Comparison of ENCODE assay signal across 8 cellular contexts in the genomic region with DNA sequence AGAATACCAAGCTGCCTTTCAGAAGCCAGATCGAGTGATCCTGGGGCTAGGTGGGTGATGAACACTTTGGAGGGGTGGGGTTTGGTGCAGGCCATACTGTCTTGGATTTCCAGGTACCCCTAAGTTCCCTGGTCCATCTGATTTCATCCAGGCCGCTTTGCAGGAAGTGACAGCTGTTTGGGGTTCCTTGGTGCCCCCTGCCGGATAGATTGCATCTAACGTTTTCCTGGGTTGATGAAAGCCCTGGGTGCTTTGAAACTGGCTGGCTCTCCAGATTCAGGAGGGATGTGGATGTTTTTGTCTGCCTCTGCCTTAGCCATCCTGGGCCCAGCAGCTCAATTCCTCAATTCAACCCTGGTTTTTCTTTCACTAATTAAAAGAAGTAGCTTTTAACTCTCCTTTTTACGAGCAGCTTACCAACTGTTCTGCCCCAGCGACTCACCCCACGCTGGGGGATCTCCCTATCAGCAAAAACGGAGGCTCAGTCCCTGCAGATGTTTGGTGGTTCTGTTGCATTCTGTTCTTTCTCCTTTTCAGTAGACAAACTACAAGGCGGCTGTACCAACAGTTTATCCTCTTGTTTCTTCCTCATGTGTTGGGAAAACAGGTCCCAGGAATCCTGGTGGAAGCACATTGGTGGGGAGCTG. TPM values are rescaled to one million over a fixed set of nuclear protein-coding genes. Genes with fewer than 3 reads are reported as not detected.
DNase-seq lines count a peak whose midpoint lies in the region; ATAC-seq and TF ChIP-seq lines count a peak whose summit lies in the region.

No MANE protein-coding gene starts in this region.

- peak; percentile 90 for ATAC-seq in GM18511 (IDR thresholded peaks at IDR 0.05; ENCODE audit: unreplicated experiment)
- ATAC-seq in HG03039 (IDR thresholded peaks at IDR 0.05; ENCODE audit: unreplicated experiment): peak; percentile 77
- peak; percentile 83 to 96 (median 88) for ATAC-seq in right lobe of liver

- TF ChIP-seq POLR2A in right lobe of liver (IDR thresholded peaks at IDR 0.05): no peak

- CTCF ChIA-PET in AG04449 (lab: Yijun Ruan, JAX): interaction anchor here (0.6 to 11.5 kb wide), 14 partner anchors 10 to 99 kb away, joined by 3 to 253 read pairs (median 3); no protein-coding TSS in a partner anchor

- H3K36me3 ChIP-seq in right lobe of liver: no peaks in the 10 kb centered on the region

- DNase-seq in AG04449 (ENCODE audit: low read depth, low spot score) (no peak), NCI-H345 (lab: John Stamatoyannopoulos, UW) (peak; percentile 75), dedifferentiated amniotic fluid mesenchymal stem cell (ENCODE audit: extremely low spot score) (peak; percentile 80), right lobe of liver (peak in 2 of 3 donors; percentile 61 to 68)
- DNase-seq in activated CD4-positive, alpha-beta T cell treated with anti-CD3 and anti-CD28 coated beads for 48 hours: peak; percentile 80
- peak; percentile 40 to 59 (median 56) for DNase-seq in stimulated activated CD4-positive, alpha-beta T cell treated with anti-CD3 and anti-CD28 coated beads, TNF-alpha, amount 100 ng/mL, for 48 hours (ENCODE audit: low read depth in 3 of 3)

- POLR2A ChIA-PET in AG04449 (lab: Yijun Ruan, JAX): interaction anchor here (1.2 kb wide), 1 partner anchor 76 kb away, joined by 3 read pairs; no protein-coding TSS in a partner anchor

- TF ChIP-seq CTCF in AG04449 (IDR thresholded peaks at IDR 0.05; ENCODE audit: insufficient read depth, low read length, missing control alignments) (peak; percentile 76), right lobe of liver (IDR thresholded peaks at IDR 0.05) (peak; percentile 62 to 66 (median 62))

- no peak overlapping the region for H3K27ac ChIP-seq in right lobe of liver

- H3K27me3 ChIP-seq in right lobe of liver: no peaks in the 10 kb centered on the region

- H3K9me3 ChIP-seq in right lobe of liver: no peaks in the 10 kb centered on the region

- WGBS in right lobe of liver (ENCODE audit: insufficient coverage, low coverage, low lambda C conversion rate, missing lambda C conversion rate): 40% methylated on average over 7 of the region's 9 CpGs

- H3K4me1 ChIP-seq in right lobe of liver: no peaks in the 10 kb centered on the region

- H3K4me3 ChIP-seq in AG04449 (ENCODE audit: low read depth, low read length) (no peak overlapping the region), right lobe of liver (no peak overlapping the region)

- intact Hi-C loops in right lobe of liver (cut with DNase I): loop anchor here (5.0 kb wide), 2 partner anchors 72 to 77 kb away; no protein-coding TSS in a partner anchor

RNA-seq across cellular contexts. Expression of a gene that starts 37.1 kb away (rescaled TPM):
- 1 to 10 TPM in 1 of 6 experiments, under 1 TPM in 3, not detected in 2; 0.44 to 6.7 (median 0.67) TPM for total RNA-seq in right lobe of liver
